Comparison of ENCODE assay signal across 1 cellular context in the genomic region with DNA sequence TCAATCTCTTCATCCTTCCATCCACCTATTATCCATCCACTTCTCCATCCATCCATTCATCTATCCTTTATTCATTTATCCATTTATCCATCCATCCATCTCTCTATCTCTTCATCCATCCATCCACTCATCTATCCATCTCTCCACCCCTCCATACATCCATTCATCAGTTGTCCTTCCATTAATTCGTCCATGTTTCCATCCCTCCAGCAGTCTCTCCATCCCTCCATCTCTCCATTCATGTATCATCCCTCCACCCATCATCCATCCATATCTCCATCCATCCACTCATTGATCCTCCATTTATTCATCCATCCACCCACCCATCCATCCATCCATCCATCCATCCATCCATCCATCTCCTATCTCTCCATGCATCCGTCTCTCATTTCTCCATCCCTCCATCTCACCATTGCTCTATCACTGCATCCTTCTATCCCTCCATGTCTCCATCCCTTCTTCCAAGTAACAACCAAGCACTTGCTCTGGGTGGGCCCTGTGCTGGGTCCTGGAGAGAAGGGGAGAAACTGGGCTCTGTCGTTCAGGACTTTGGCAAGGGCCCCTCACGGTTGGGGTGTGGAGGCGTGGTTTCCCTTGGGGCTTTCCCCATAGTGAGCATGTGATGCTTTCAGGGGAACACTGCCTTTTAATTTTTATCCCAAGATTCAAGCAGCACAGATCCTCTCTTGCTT.
TF ChIP-seq lines count a peak whose summit lies in the region.

No MANE protein-coding gene starts in this region.

TF ChIP-seq in GM23338, 12 proteins besides CTCF, POLR2A, EP300 and RAD21 (continued from another document):
- no peak for TF ChIP-seq ZNF462 (CRISPR knock-in tag; IDR thresholded peaks at IDR 0.05)
- TF ChIP-seq EZH2 (IDR thresholded peaks at IDR 0.05; ENCODE audit: low read depth, unreplicated experiment): no peak
- no peak for TF ChIP-seq ZNF331 (CRISPR knock-in tag; IDR thresholded peaks at IDR 0.05; ENCODE audit: low read depth)
- no peak for TF ChIP-seq POLR2AphosphoS5 (IDR thresholded peaks at IDR 0.05; ENCODE audit: low read depth)
- TF ChIP-seq JUNB (IDR thresholded peaks at IDR 0.05; ENCODE audit: unreplicated experiment): no peak
- TF ChIP-seq, protein P1, sequence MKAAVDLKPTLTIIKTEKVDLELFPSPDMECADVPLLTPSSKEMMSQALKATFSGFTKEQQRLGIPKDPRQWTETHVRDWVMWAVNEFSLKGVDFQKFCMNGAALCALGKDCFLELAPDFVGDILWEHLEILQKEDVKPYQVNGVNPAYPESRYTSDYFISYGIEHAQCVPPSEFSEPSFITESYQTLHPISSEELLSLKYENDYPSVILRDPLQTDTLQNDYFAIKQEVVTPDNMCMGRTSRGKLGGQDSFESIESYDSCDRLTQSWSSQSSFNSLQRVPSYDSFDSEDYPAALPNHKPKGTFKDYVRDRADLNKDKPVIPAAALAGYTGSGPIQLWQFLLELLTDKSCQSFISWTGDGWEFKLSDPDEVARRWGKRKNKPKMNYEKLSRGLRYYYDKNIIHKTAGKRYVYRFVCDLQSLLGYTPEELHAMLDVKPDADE (IDR thresholded peaks at IDR 0.05): no peak
- no peak for TF ChIP-seq CREB1 (CRISPR knock-in tag; IDR thresholded peaks at IDR 0.05; ENCODE audit: low read depth)
- TF ChIP-seq STAT1 (IDR thresholded peaks at IDR 0.05; ENCODE audit: unreplicated experiment): no peak
- TF ChIP-seq NANOG (IDR thresholded peaks at IDR 0.05; ENCODE audit: borderline replicate concordance): no peak
- TF ChIP-seq ZNF114 (CRISPR knock-in tag; IDR thresholded peaks at IDR 0.05): no peak
- no peak for TF ChIP-seq EZH2phosphoT487 (IDR thresholded peaks at IDR 0.05; ENCODE audit: unreplicated experiment)
